ENCODE assay signal across 1 cellular context in genomic region chr19:38644719-38645118, GRCh38.
TF ChIP-seq lines count a peak whose summit lies in the region.

No MANE protein-coding gene starts in this region.

TF ChIP-seq in H1, 55 proteins besides CTCF, POLR2A, EP300 and RAD21:
- no peak for TF ChIP-seq SP4 (IDR thresholded peaks at IDR 0.05; ENCODE audit: low read length)
- TF ChIP-seq TEAD4 (IDR thresholded peaks at IDR 0.05; ENCODE audit: low read depth, low read length): no peak
- no peak for TF ChIP-seq POLR2AphosphoS5 (IDR thresholded peaks at IDR 0.05; ENCODE audit: low read depth, low read length)
- no peak for TF ChIP-seq HDAC6 (IDR thresholded peaks at IDR 0.05; ENCODE audit: low read depth, low read length)
- no peak for TF ChIP-seq KDM4A (IDR thresholded peaks at IDR 0.05; ENCODE audit: low read depth, low read length, severe bottlenecking)
